Comparison of ENCODE assay signal across 8 cellular contexts in genomic region chr17:7561028-7561575, GRCh38. TPM values are rescaled to one million over a fixed set of nuclear protein-coding genes. Genes with fewer than 3 reads are reported as not detected.
DNase-seq lines count a peak whose midpoint lies in the region; ATAC-seq, FAIRE-seq and TF ChIP-seq lines count a peak whose summit lies in the region.

No MANE protein-coding gene starts in this region.

- no peaks in the 10 kb centered on the region for H3K9me3 Mint-ChIP-seq in activated CD4-positive, alpha-beta T cell treated with anti-CD3 and anti-CD28 coated beads, Interleukin-2, amount 10 ng/mL, durations not matched to agents 24 days and 14 days

- no peaks in the 10 kb centered on the region for H3K36me3 ChIP-seq in colonic mucosa

- H3K4me2 ChIP-seq in A549, result peak overlapping the region; percentile 88

- TF ChIP-seq CTCF in A549 (IDR thresholded peaks at IDR 0.05) (peak; percentile 83), colonic mucosa (IDR thresholded peaks at IDR 0.05) (peak; percentile 79)

- H3K27me3 ChIP-seq in colonic mucosa, result no peaks in the 10 kb centered on the region

- 3% methylated on average over 32 of the region's 32 CpGs for WGBS in A549 (ENCODE audit: missing lambda C conversion rate)

- ATAC-seq in A549, result peak; percentile 81 to 86
- peak; percentile 49 for ATAC-seq in GM18520 (IDR thresholded peaks at IDR 0.05; ENCODE audit: unreplicated experiment)
- ATAC-seq in HG03196 (IDR thresholded peaks at IDR 0.05; ENCODE audit: unreplicated experiment), result peak; percentile 48

- CTCF ChIA-PET in A549 (lab: Yijun Ruan, JAX), result interaction anchor here (0.6 to 11.3 kb wide), 88 partner anchors 9 to 612 kb away, joined by 3 to 232 read pairs (median 7); partner anchors contain the start of genes ACADVL, CD68, CHRNB1 and DLG4

- peaks cover 2% of the 10 kb centered on the region for H3K27me3 Mint-ChIP-seq in activated CD4-positive, alpha-beta T cell treated with anti-CD3 and anti-CD28 coated beads, Interleukin-2, amount 10 ng/mL, durations not matched to agents 24 days and 14 days

- peak; percentile 89 to 93 for TF ChIP-seq RAD21 in A549 (conservative IDR thresholded peaks at IDR 0.05 in 1 of 2, IDR thresholded peaks at IDR 0.05 in 1 of 2)

- H3K4me3 Mint-ChIP-seq in activated CD4-positive, alpha-beta T cell treated with anti-CD3 and anti-CD28 coated beads, Interleukin-2, amount 10 ng/mL, durations not matched to agents 24 days and 14 days, result peak overlapping the region; percentile 97

- H3K9me3 ChIP-seq in A549 (no peaks in the 10 kb centered on the region), colonic mucosa (no peaks in the 10 kb centered on the region)

- H3K36me3 Mint-ChIP-seq in activated CD4-positive, alpha-beta T cell treated with anti-CD3 and anti-CD28 coated beads, Interleukin-2, amount 10 ng/mL, durations not matched to agents 24 days and 14 days (ENCODE audit: low read depth), result peaks cover 44% of the 10 kb centered on the region

- peak overlapping the region; percentile 70 to 100 for H3K9ac ChIP-seq in colonic mucosa (ENCODE audit: low read depth in 2 of 2, low read length in 2 of 2)

- H3K27ac ChIP-seq in A549, result peak overlapping the region; percentile 90 to 97
- peak overlapping the region; percentile 95 for H3K27ac ChIP-seq in colonic mucosa

- H3K4me3 ChIP-seq in A549 (peak overlapping the region; percentile 77), colonic mucosa (peak overlapping the region; percentile 95)

- peak overlapping the region; percentile 99 for H3K27ac Mint-ChIP-seq in activated CD4-positive, alpha-beta T cell treated with anti-CD3 and anti-CD28 coated beads, Interleukin-2, amount 10 ng/mL, durations not matched to agents 24 days and 14 days

- intact Hi-C loops in activated CD4-positive, alpha-beta T cell treated with anti-CD3 and anti-CD28 coated beads, Interleukin-2, amount 10 ng/mL, durations not matched to agents 24 days and 14 days (cut with micrococcal nuclease), result loop anchor here (1.0 to 5.0 kb wide), 9 partner anchors 9 to 309 kb away; partner anchors contain the start of genes CTDNEP1, ELP5, POLR2A and WRAP53
- intact Hi-C loops in colonic mucosa (cut with DNase I), result loop anchor here (2.0 to 10.0 kb wide), 2 partner anchors 46 to 206 kb away; partner anchors contain the start of genes KCTD11 and TMEM95

- TF ChIP-seq EP300 in A549 (IDR thresholded peaks at IDR 0.05), result no peak

- TF ChIP-seq POLR2A in A549 (IDR thresholded peaks at IDR 0.05; ENCODE audit: low read length), result 0 out of 2 replicates have a peak, but pooled peaks have one; percentile 11

- POLR2A ChIA-PET in A549 (lab: Yijun Ruan, JAX), result interaction anchor here (0.6 to 2.8 kb wide), 12 partner anchors 9 to 232 kb away, joined by 3 to 33 read pairs (median 3); partner anchors contain the start of genes CD68, NEURL4, PLSCR3 and POLR2A

- H3K4me1 ChIP-seq in A549 (peaks cover 45% of the 10 kb centered on the region), colonic mucosa (peaks cover 25% of the 10 kb centered on the region)

- DNase-seq in A549 (ENCODE audit: low read depth in 1 of 2, low spot score in 1 of 2) (peak; percentile 91 to 98), NCI-H460 (ENCODE audit: extremely low read depth, low read depth) (peak; percentile 82), colonic mucosa (peak; percentile 97), left kidney (ENCODE audit: low read depth, low spot score) (peak; percentile 96)
- DNase-seq in activated CD4-positive, alpha-beta T cell treated with anti-CD3 and anti-CD28 coated beads, Interleukin-2, amount 10 ng/mL, durations not matched to agents 24 days and 14 days, result peak; percentile 96
- DNase-seq in stimulated activated CD4-positive, alpha-beta T cell treated with anti-CD3 and anti-CD28 coated beads, Interleukin-2, amount 100 ng/mL, for 24 hours, result peak; percentile 89 to 91

- FAIRE-seq in A549 (lab: Jason Lieb, UNC), result peak; percentile 94

- H3K4me1 Mint-ChIP-seq in activated CD4-positive, alpha-beta T cell treated with anti-CD3 and anti-CD28 coated beads, Interleukin-2, amount 10 ng/mL, durations not matched to agents 24 days and 14 days, result peaks cover 39% of the 10 kb centered on the region

TF ChIP-seq in A549, 52 proteins besides CTCF, POLR2A, EP300 and RAD21 (continues in another document):
- TF ChIP-seq POLR2AphosphoS2 (conservative IDR thresholded peaks at IDR 0.05; ENCODE audit: low read length) (no peak), BHLHE40 (IDR thresholded peaks at IDR 0.05; ENCODE audit: low read depth, low read length) (no peak), RNF2 (IDR thresholded peaks at IDR 0.05; ENCODE audit: borderline replicate concordance, low read depth) (peak; percentile 37; the same call in 1 of the 2 replicates), EHMT2 (IDR thresholded peaks at IDR 0.05; ENCODE audit: low read depth) (no peak), MYC (IDR thresholded peaks at IDR 0.05; ENCODE audit: borderline replicate concordance, low read length) (peak; percentile 68; the same call in 1 of the 2 replicates), RARB (CRISPR knock-in tag; IDR thresholded peaks at IDR 0.05) (no peak), HOXA7 (CRISPR knock-in tag; IDR thresholded peaks at IDR 0.05) (0 out of 2 replicates have a peak, but pooled peaks have one; percentile 18)
- TF ChIP-seq, protein P1, sequence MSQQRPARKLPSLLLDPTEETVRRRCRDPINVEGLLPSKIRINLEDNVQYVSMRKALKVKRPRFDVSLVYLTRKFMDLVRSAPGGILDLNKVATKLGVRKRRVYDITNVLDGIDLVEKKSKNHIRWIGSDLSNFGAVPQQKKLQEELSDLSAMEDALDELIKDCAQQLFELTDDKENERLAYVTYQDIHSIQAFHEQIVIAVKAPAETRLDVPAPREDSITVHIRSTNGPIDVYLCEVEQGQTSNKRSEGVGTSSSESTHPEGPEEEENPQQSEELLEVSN (IDR thresholded peaks at IDR 0.05; ENCODE audit: borderline replicate concordance, low read depth), result peak; percentile 62; the same call in 1 of the 2 replicates

RNA-seq across cellular contexts. Expression of gene SENP3, which starts 0.6 kb away (rescaled TPM):
- 150 and 165 TPM in 2 replicates for polyA plus RNA-seq in A549 (2011; rRNA removed)
- polyA plus RNA-seq in A549 (2012; cell fraction: cytosol; rRNA removed), result 122 and 159 TPM in 2 replicates
- polyA plus RNA-seq in A549 (2012; cell fraction: nucleus; rRNA removed), result 85.8 and 114 TPM in 2 replicates
- 104 to 119 TPM (median 114 TPM) in 3 replicates for polyA plus RNA-seq in A549 (2017; fragmentation: RNase III; extraction: RNeasy Plus Mini Kit Qiagen cat#74134 plus additional on column Dnase treatment)
- 152 and 162 TPM in 2 replicates for polyA minus RNA-seq in A549 (2011; rRNA and poly(A)+ RNA removed)
- total RNA-seq in NCI-H460 (2014; rRNA removed; shearing (Covaris generic)), result 92.2 and 102 TPM in 2 replicates
- polyA plus RNA-seq in NCI-H460 (2014; cell fraction: nucleus; rRNA removed), result 216 and 314 TPM in 2 replicates
- total RNA-seq in activated CD4-positive, alpha-beta T cell treated with anti-CD3 and anti-CD28 coated beads, Interleukin-2, amount 10 ng/mL, durations not matched to agents 24 days and 14 days, result 89.7 and 93.0 TPM in 2 replicates
- total RNA-seq in colonic mucosa, result 10 to 100 TPM; 25.7 to 56.6 TPM

RNA-seq across cellular contexts. Expression of gene TNFSF13, which starts 2.6 kb away (rescaled TPM):
- polyA plus RNA-seq in A549 (2011; rRNA removed), result 1.0 TPM in 2 replicates
- 0.15 and 0.35 TPM in 2 replicates for polyA plus RNA-seq in A549 (2012; cell fraction: cytosol; rRNA removed)
- polyA plus RNA-seq in A549 (2012; cell fraction: nucleus; rRNA removed), result 0.88 and 1.0 TPM in 2 replicates
- polyA plus RNA-seq in A549 (2017; fragmentation: RNase III; extraction: RNeasy Plus Mini Kit Qiagen cat#74134 plus additional on column Dnase treatment), result 0.41 to 0.78 TPM (median 0.61 TPM) in 3 replicates
- 0.29 and 1.1 TPM in 2 replicates for polyA minus RNA-seq in A549 (2011; rRNA and poly(A)+ RNA removed)
- 0.63 and 1.4 TPM in 2 replicates for total RNA-seq in NCI-H460 (2014; rRNA removed; shearing (Covaris generic))
- polyA plus RNA-seq in NCI-H460 (2014; cell fraction: nucleus; rRNA removed), result 0.14 and 6.6 TPM in 2 replicates
- 2.4 and 3.5 TPM in 2 replicates for total RNA-seq in activated CD4-positive, alpha-beta T cell treated with anti-CD3 and anti-CD28 coated beads, Interleukin-2, amount 10 ng/mL, durations not matched to agents 24 days and 14 days
- 100 to 1,000 TPM in 1 of 2 donors, 10 to 100 TPM in 1; 67.5 to 125 TPM for total RNA-seq in colonic mucosa

RNA-seq across cellular contexts. Expression of gene TNFSF12, which starts 12.2 kb away (rescaled TPM):
- polyA plus RNA-seq in A549 (2011; rRNA removed), result 11.9 and 12.4 TPM in 2 replicates
- polyA plus RNA-seq in A549 (2012; cell fraction: cytosol; rRNA removed), result 15.2 and 16.6 TPM in 2 replicates
- polyA plus RNA-seq in A549 (2012; cell fraction: nucleus; rRNA removed), result 8.7 and 10.0 TPM in 2 replicates
- 7.9 to 9.9 TPM (median 9.7 TPM) in 3 replicates for polyA plus RNA-seq in A549 (2017; fragmentation: RNase III; extraction: RNeasy Plus Mini Kit Qiagen cat#74134 plus additional on column Dnase treatment)
- 2.7 and 3.3 TPM in 2 replicates for polyA minus RNA-seq in A549 (2011; rRNA and poly(A)+ RNA removed)
- total RNA-seq in NCI-H460 (2014; rRNA removed; shearing (Covaris generic)), result 6.9 and 8.1 TPM in 2 replicates
- 1.7 and 3.9 TPM in 2 replicates for polyA plus RNA-seq in NCI-H460 (2014; cell fraction: nucleus; rRNA removed)
- 21.5 and 21.8 TPM in 2 replicates for total RNA-seq in activated CD4-positive, alpha-beta T cell treated with anti-CD3 and anti-CD28 coated beads, Interleukin-2, amount 10 ng/mL, durations not matched to agents 24 days and 14 days
- 10 to 100 TPM; 11.4 to 18.3 TPM for total RNA-seq in colonic mucosa

RNA-seq across cellular contexts. Expression of gene CD68, which starts 18.3 kb away (rescaled TPM):
- polyA plus RNA-seq in A549 (2011; rRNA removed), result 14.9 and 17.7 TPM in 2 replicates
- 17.1 and 18.6 TPM in 2 replicates for polyA plus RNA-seq in A549 (2012; cell fraction: cytosol; rRNA removed)
- 3.5 and 7.3 TPM in 2 replicates for polyA plus RNA-seq in A549 (2012; cell fraction: nucleus; rRNA removed)
- 6.5 to 11.6 TPM (median 9.8 TPM) in 3 replicates for polyA plus RNA-seq in A549 (2017; fragmentation: RNase III; extraction: RNeasy Plus Mini Kit Qiagen cat#74134 plus additional on column Dnase treatment)
- 10.1 and 10.5 TPM in 2 replicates for polyA minus RNA-seq in A549 (2011; rRNA and poly(A)+ RNA removed)
- total RNA-seq in NCI-H460 (2014; rRNA removed; shearing (Covaris generic)), result 24.5 and 29.4 TPM in 2 replicates
- polyA plus RNA-seq in NCI-H460 (2014; cell fraction: nucleus; rRNA removed), result 5.0 and 12.3 TPM in 2 replicates
- 3.2 and 3.5 TPM in 2 replicates for total RNA-seq in activated CD4-positive, alpha-beta T cell treated with anti-CD3 and anti-CD28 coated beads, Interleukin-2, amount 10 ng/mL, durations not matched to agents 24 days and 14 days
- 10 to 100 TPM; 37.7 to 56.6 TPM for total RNA-seq in colonic mucosa

RNA-seq across cellular contexts. Expression of gene MPDU1, which starts 22.6 kb away (rescaled TPM):
- polyA plus RNA-seq in A549 (2011; rRNA removed), result 148 and 204 TPM in 2 replicates
- polyA plus RNA-seq in A549 (2012; cell fraction: cytosol; rRNA removed), result 202 and 249 TPM in 2 replicates
- 243 and 331 TPM in 2 replicates for polyA plus RNA-seq in A549 (2012; cell fraction: nucleus; rRNA removed)
- polyA plus RNA-seq in A549 (2017; fragmentation: RNase III; extraction: RNeasy Plus Mini Kit Qiagen cat#74134 plus additional on column Dnase treatment), result 126 to 134 TPM (median 127 TPM) in 3 replicates
- polyA minus RNA-seq in A549 (2011; rRNA and poly(A)+ RNA removed), result 156 and 191 TPM in 2 replicates
- total RNA-seq in NCI-H460 (2014; rRNA removed; shearing (Covaris generic)), result 107 and 133 TPM in 2 replicates
- 255 and 322 TPM in 2 replicates for polyA plus RNA-seq in NCI-H460 (2014; cell fraction: nucleus; rRNA removed)
- total RNA-seq in activated CD4-positive, alpha-beta T cell treated with anti-CD3 and anti-CD28 coated beads, Interleukin-2, amount 10 ng/mL, durations not matched to agents 24 days and 14 days, result 92.5 and 104 TPM in 2 replicates
- total RNA-seq in colonic mucosa, result 100 to 1,000 TPM in 1 of 2 donors, 10 to 100 TPM in 1; 80.1 to 111 TPM

Comparison
In these comparisons a context has a peak if more than half of its experiments do, and no peak if none do; other contexts are left out.
1. Peak in every context shown above with its lines: DNase-seq, ATAC-seq, H3K4me3 ChIP-seq and H3K27ac ChIP-seq.
2. RNA of gene TNFSF13, which starts 2.6 kb away (total RNA-seq): 67.5 to 125 TPM in colonic mucosa; 2.4 to 3.5 TPM in activated CD4-positive, alpha-beta T cell treated with anti-CD3 and anti-CD28 coated beads, Interleukin-2, amount 10 ng/mL, durations not matched to agents 24 days and 14 days and 0.63 to 1.4 TPM in NCI-H460; every median in the first group is over 10 times any median in the second.